ENCODE assay signal across 8 cellular contexts in the genomic region with DNA sequence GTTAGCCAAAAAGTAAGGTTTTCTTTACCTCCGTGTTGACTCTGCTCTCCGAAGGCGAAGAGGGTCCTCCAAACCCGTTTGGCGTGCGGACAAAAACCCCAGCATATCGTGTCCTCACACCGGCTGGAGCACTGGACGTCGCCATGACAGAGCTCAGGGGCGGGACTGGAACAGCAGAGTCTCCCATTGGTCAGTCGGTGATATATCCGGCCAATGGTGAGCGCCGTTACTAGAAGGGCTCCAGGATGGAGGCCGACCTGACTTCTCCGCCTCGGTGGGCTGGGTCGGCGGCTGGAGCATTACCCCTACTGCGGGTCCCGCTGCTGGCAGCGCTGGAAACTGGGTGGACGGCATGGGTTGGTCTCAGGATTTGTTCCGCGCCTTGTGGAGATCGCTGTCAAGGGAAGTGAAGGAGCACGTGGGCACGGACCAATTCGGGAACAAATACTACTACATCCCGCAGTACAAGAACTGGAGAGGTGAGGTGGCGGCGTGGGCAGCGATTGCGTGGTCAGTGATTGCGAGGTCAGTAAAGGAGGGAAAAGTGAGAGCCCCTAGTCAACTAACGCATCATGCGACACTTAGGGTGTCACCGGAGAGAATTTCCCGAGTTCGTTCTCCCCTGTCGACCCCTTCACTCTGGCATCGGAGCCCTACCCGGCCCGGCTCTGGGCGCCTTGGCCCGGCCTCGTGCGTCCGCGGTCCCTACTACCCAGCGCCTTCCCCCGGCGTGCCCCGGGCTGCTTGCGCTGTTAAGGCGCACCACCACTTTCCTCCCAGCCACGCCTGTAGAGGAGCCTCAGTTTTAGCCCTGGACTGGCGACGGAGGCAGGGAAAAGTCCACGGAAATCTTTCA. TPM values are rescaled to one million over a fixed set of nuclear protein-coding genes. Genes with fewer than 3 reads are reported as not detected.
DNase-seq lines count a peak whose midpoint lies in the region; ATAC-seq and TF ChIP-seq lines count a peak whose summit lies in the region.

A gene with protein sequence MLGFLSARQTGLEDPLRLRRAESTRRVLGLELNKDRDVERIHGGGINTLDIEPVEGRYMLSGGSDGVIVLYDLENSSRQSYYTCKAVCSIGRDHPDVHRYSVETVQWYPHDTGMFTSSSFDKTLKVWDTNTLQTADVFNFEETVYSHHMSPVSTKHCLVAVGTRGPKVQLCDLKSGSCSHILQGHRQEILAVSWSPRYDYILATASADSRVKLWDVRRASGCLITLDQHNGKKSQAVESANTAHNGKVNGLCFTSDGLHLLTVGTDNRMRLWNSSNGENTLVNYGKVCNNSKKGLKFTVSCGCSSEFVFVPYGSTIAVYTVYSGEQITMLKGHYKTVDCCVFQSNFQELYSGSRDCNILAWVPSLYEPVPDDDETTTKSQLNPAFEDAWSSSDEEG (minus strand): TSS at position 167 of the 856 bp plus-strand sequence. CDS start 62 bp downstream, at position 105.
A gene with protein sequence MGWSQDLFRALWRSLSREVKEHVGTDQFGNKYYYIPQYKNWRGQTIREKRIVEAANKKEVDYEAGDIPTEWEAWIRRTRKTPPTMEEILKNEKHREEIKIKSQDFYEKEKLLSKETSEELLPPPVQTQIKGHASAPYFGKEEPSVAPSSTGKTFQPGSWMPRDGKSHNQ (plus strand): TSS at position 302 of the 856 bp plus-strand sequence. CDS start 51 bp downstream, at position 353.

- peaks cover 17% of the 10 kb centered on the region for H3K36me3 Mint-ChIP-seq in activated naive CD8-positive, alpha-beta T cell treated with anti-CD3 and anti-CD28 coated beads for 36 hours

- H3K4me3 ChIP-seq in ovary (peak within 1 kb of the TSS; percentile 62), thyroid gland (replicated peaks in 1 of 3) (peak within 1 kb of the TSS; percentile 1 to 54 (median 43))

- H3K9me3 ChIP-seq in ovary = no peaks in the 10 kb centered on the region
- H3K9me3 ChIP-seq in thyroid gland = no peaks in the 10 kb centered on the region

- TF ChIP-seq EP300 in ovary (IDR thresholded peaks at IDR 0.05) = no peak

- H3K4me3 Mint-ChIP-seq in activated naive CD8-positive, alpha-beta T cell treated with anti-CD3 and anti-CD28 coated beads for 36 hours = no peak within 1 kb of the TSS

- H3K9me3 Mint-ChIP-seq in activated naive CD8-positive, alpha-beta T cell treated with anti-CD3 and anti-CD28 coated beads for 36 hours = no peaks in the 10 kb centered on the region

- DNase-seq in NCI-H1105 (lab: John Stamatoyannopoulos, UW) (peak; percentile 66), SKM-1 (lab: John Stamatoyannopoulos, UW; ENCODE audit: unreplicated experiment) (peak; percentile 83), Right ventricle myocardium superior (peak; percentile 94), ovary (peak; percentile 84 to 92 (median 89)), thyroid gland (peak; percentile 90 to 91)
- DNase-seq in activated naive CD8-positive, alpha-beta T cell treated with anti-CD3 and anti-CD28 coated beads for 36 hours = peak; percentile 86

- no peak within 1 kb of the TSS for H3K27ac Mint-ChIP-seq in activated naive CD8-positive, alpha-beta T cell treated with anti-CD3 and anti-CD28 coated beads for 36 hours

- H3K27ac ChIP-seq in ovary (peak within 1 kb of the TSS; percentile 63 to 80), thyroid gland (peak within 1 kb of the TSS; percentile 56 to 69 (median 63))

- no peaks in the 10 kb centered on the region for H3K27me3 ChIP-seq in ovary
- H3K27me3 ChIP-seq in thyroid gland = no peaks in the 10 kb centered on the region

- 0 to 2% (median 1%) methylated on average over 51 to 61 of the region's 61 CpGs for WGBS in ovary, 3 donors
- WGBS in thyroid gland, 2 donors = 0 to 5% methylated on average over 40 to 53 of the region's 61 CpGs

- TF ChIP-seq POLR2A in GM10847 (IDR thresholded peaks at IDR 0.05; ENCODE audit: extremely low read depth, insufficient read length) (peak; percentile 68), ovary (IDR thresholded peaks at IDR 0.05) (peak; percentile 37), thyroid gland (IDR thresholded peaks at IDR 0.05) (peak in 1 of 2 donors; percentile 81)

- intact Hi-C loops in Right ventricle myocardium superior (cut with DNase I) = no loop called here
- intact Hi-C loops in ovary (cut with DNase I) = no loop called here
- intact Hi-C loops in thyroid gland (cut with DNase I) = no loop called here

- no peaks in the 10 kb centered on the region for H3K27me3 Mint-ChIP-seq in activated naive CD8-positive, alpha-beta T cell treated with anti-CD3 and anti-CD28 coated beads for 36 hours

- H3K4me1 ChIP-seq in ovary (ENCODE audit: insufficient read depth) = no peaks in the 10 kb centered on the region
- peaks cover 7 to 16% of the 10 kb centered on the region in 2 donors for H3K4me1 ChIP-seq in thyroid gland

- TF ChIP-seq CTCF in ovary (IDR thresholded peaks at IDR 0.05) = no peak
- no peak for TF ChIP-seq CTCF in thyroid gland (IDR thresholded peaks at IDR 0.05)

- ATAC-seq in HG02642 (IDR thresholded peaks at IDR 0.05; ENCODE audit: poor library complexity, unreplicated experiment) (peak; percentile 100), Right ventricle myocardium superior (ENCODE audit: poor library complexity) (peak; percentile 99)

- no peaks in the 10 kb centered on the region for H3K36me3 ChIP-seq in ovary
- H3K36me3 ChIP-seq in thyroid gland = no peaks in the 10 kb centered on the region

- peaks cover 33% of the 10 kb centered on the region for H3K4me1 Mint-ChIP-seq in activated naive CD8-positive, alpha-beta T cell treated with anti-CD3 and anti-CD28 coated beads for 36 hours

RNA-seq across cellular contexts. Expression of the first gene that starts in this region (rescaled TPM):
- 10 to 100 TPM; 10.2 to 12.1 TPM for total RNA-seq in activated naive CD8-positive, alpha-beta T cell treated with anti-CD3 and anti-CD28 coated beads for 36 hours
- total RNA-seq in Right ventricle myocardium superior = 5.1 TPM
- 10 to 100 TPM in 2 of 7 donors, 1 to 10 TPM in 5; 7.4 to 12.4 (median 8.7) TPM for total RNA-seq in ovary
- polyA plus RNA-seq in ovary = 1 to 10 TPM; 6.2 to 7.5 TPM
- 10 to 100 TPM; 13.8 to 25.8 (median 19.9) TPM for total RNA-seq in thyroid gland

RNA-seq across cellular contexts. Expression of the second gene that starts in this region (rescaled TPM):
- total RNA-seq in activated naive CD8-positive, alpha-beta T cell treated with anti-CD3 and anti-CD28 coated beads for 36 hours = 10 to 100 TPM; 48.5 to 48.8 TPM
- total RNA-seq in Right ventricle myocardium superior = 41.2 TPM
- 10 to 100 TPM; 24.8 to 39.7 (median 30.0) TPM for total RNA-seq in ovary
- 10 to 100 TPM; 40.1 to 81.7 TPM for polyA plus RNA-seq in ovary
- total RNA-seq in thyroid gland = 10 to 100 TPM; 16.0 to 24.1 (median 20.2) TPM

Comparison
In these comparisons a context has a peak if more than half of its experiments do, and no peak if none do; other contexts are left out.
1. Peak in every context shown above with its lines: DNase-seq, ATAC-seq, H3K4me3 ChIP-seq and H3K27ac ChIP-seq.